ENCODE assay signal across 24 cellular contexts in genomic region chr13:107977175-107977574, GRCh38.
A peak's percentile ranks its signal among the peaks of the same experiment; 100 is the strongest.
DNase-seq lines count a peak whose midpoint lies in the region; ATAC-seq and TF ChIP-seq lines count a peak whose summit lies in the region.
"Had no signal": no experiment of that assay in that cellular context is flagged by ENCODE, and none has a peak within 500 bp of the region (broad histone marks: within the 10 kb centered on the region; RNA-seq: fewer than 3 reads in every experiment).

No MANE protein-coding gene starts in this region.

- TF ChIP-seq CTCF in omental fat pad (IDR thresholded peaks at IDR 0.05) = no peak
- TF ChIP-seq CTCF in left lung (IDR thresholded peaks at IDR 0.05) = no peak
- no peak for TF ChIP-seq CTCF in MM.1S (IDR thresholded peaks at IDR 0.05; ENCODE audit: low read length)

- no peaks in the 10 kb centered on the region for H4K20me1 ChIP-seq in MM.1S (ENCODE audit: insufficient read depth, low read length)

- H3K9me3 ChIP-seq in left lung (no peaks in the 10 kb centered on the region), MM.1S (replicated peaks; ENCODE audit: insufficient read depth, low read length) (no peaks in the 10 kb centered on the region)
- H3K9me3 ChIP-seq: gastroesophageal sphincter, Peyer's patch, prostate gland, SJCRH30 had no signal

- H3K4me1 ChIP-seq in left lung (no peaks in the 10 kb centered on the region), MM.1S (ENCODE audit: low read length) (no peaks in the 10 kb centered on the region)
- H3K4me1 ChIP-seq: gastroesophageal sphincter, Peyer's patch, prostate gland, SJCRH30 had no signal

- H3K79me2 ChIP-seq in MM.1S (ENCODE audit: low read length) = no peaks in the 10 kb centered on the region

- no peaks in the 10 kb centered on the region for H3F3A ChIP-seq in MM.1S (ENCODE audit: insufficient read depth, low read length)

- H3K4me2 ChIP-seq in MM.1S (ENCODE audit: low read depth, low read length) = no peak overlapping the region

- intact Hi-C loops in left lung (cut with DNase I) = no loop called here

- no peaks in the 10 kb centered on the region for H3K9me2 ChIP-seq in MM.1S (replicated peaks; ENCODE audit: insufficient read depth, low read length)

- H2AFZ ChIP-seq in MM.1S (ENCODE audit: low read length) = no peak overlapping the region

- H3K4me3 ChIP-seq in left lung (no peak overlapping the region), MM.1S (ENCODE audit: low read length) (no peak overlapping the region)
- H3K4me3 ChIP-seq: gastroesophageal sphincter, Peyer's patch, prostate gland, SJCRH30 had no signal

- ATAC-seq in omental fat pad (ENCODE audit: low FRiP score) (no peak), left lung (no peak)
- ATAC-seq: gastroesophageal sphincter; left lobe of liver; stimulated activated naive B cell treated with anti-CD40 and anti-IgM and Interleukin-4, amounts not matched to agents 10 μg/mL and 1 μg/mL and 100 μg/mL, for 72 hours had no signal

- H3K36me3 ChIP-seq in left lung (no peaks in the 10 kb centered on the region), MM.1S (replicated peaks; ENCODE audit: insufficient read depth, low read length) (no peaks in the 10 kb centered on the region)
- H3K36me3 ChIP-seq: brain microvascular endothelial cell, gastroesophageal sphincter, Peyer's patch, prostate gland, SJCRH30 had no signal

- no peak overlapping the region for H3K27ac ChIP-seq in left lung
- H3K27ac ChIP-seq in MM.1S (ENCODE audit: low read length) = no peak overlapping the region
- H3K27ac ChIP-seq: brain microvascular endothelial cell, gastroesophageal sphincter, Peyer's patch, prostate gland, SJCRH30 had no signal

- H3K9ac ChIP-seq in MM.1S (ENCODE audit: low read length) = no peak overlapping the region

- DNase-seq in COR-L47 (lab: John Stamatoyannopoulos, UW) (peak; percentile 84), NCI-H1417 (lab: John Stamatoyannopoulos, UW) (peak; percentile 80 to 99 (median 88)), NCI-H2196 treated with DMSO at 0.1 percent for 48 hours (lab: John Stamatoyannopoulos, UW; ENCODE audit: unreplicated experiment) (peak; percentile 21), SHP77 (lab: John Stamatoyannopoulos, UW) (peak; percentile 57 to 68), omental fat pad (ENCODE audit: low spot score) (no peak), left lung (no peak), MM.1S (no peak)
- no peak for DNase-seq in stimulated activated naive CD4-positive, alpha-beta T cell (lab: John Stamatoyannopoulos, UW)
- DNase-seq: activated CD4-positive, alpha-beta memory T cell treated with anti-CD3 and anti-CD28 coated beads for 36 hours; activated CD8-positive, alpha-beta memory T cell treated with anti-CD3 and anti-CD28 coated beads, Interleukin-2, amount 50 U/mL, for 4 hours; activated naive CD4-positive, alpha-beta T cell treated with anti-CD3 and anti-CD28 coated beads, Interleukin-2, amount 50 U/mL, for 16 hours; amniotic stem cell; brain microvascular endothelial cell; H7; hypothalamus; mesenchymal stem cell; NK-92 treated with Interleukin-12 subunit alpha and Interleukin-12 subunit beta, amount 100 ng/mL, for 24 hours; Peyer's patch; stimulated activated naive B cell treated with anti-CD40 and anti-IgM and Interleukin-4, amounts not matched to agents 10 μg/mL and 1 μg/mL and 100 μg/mL, for 72 hours; T-helper 1 cell had no signal

- H3K27me3 ChIP-seq in left lung (no peaks in the 10 kb centered on the region), MM.1S (replicated peaks; ENCODE audit: insufficient read depth, low read length) (no peaks in the 10 kb centered on the region)
- H3K27me3 ChIP-seq: brain microvascular endothelial cell, gastroesophageal sphincter, Peyer's patch, SJCRH30 had no signal

Comparison
In these comparisons a context has a peak if more than half of its experiments do, and no peak if none do; other contexts are left out.
1. DNase-seq: peak in COR-L47 (single experiment), NCI-H1417 (3 of 3), NCI-H2196 treated with DMSO at 0.1 percent for 48 hours (single experiment) and SHP77 (2 of 2); none in omental fat pad (single experiment), left lung (0 of 2), stimulated activated naive CD4-positive, alpha-beta T cell (0 of 6) and MM.1S (single experiment).